8 cellular contexts compared by ENCODE assay signal in genomic region chr11:73980001-73980960, GRCh38.
A peak's percentile ranks its signal among the peaks of the same experiment; 100 is the strongest.
DNase-seq lines count a peak whose midpoint lies in the region; ATAC-seq and TF ChIP-seq lines count a peak whose summit lies in the region.

No MANE protein-coding gene starts in this region.

- CTCF ChIA-PET in RWPE1 (lab: Yijun Ruan, JAX): interaction anchor here (0.6 to 0.9 kb wide), 3 partner anchors 14 to 502 kb away, joined by 3 to 6 read pairs (median 3); no protein-coding TSS in a partner anchor
- CTCF ChIA-PET in activated naive CD4-positive, alpha-beta T cell treated with anti-CD3 and anti-CD28 coated beads, Interleukin-2, amount 10 ng/mL, durations not matched to agents 7 days and 5 days (lab: Charles Lee): interaction anchor here (0.7 to 2.8 kb wide), 9 partner anchors 10 to 190 kb away, joined by 3 to 15 read pairs (median 5); partner anchors contain the start of genes C2CD3 and PPME1

- no peaks in the 10 kb centered on the region for H3K27me3 Mint-ChIP-seq in activated naive CD4-positive, alpha-beta T cell treated with anti-CD3 and anti-CD28 coated beads, Interleukin-2, amount 10 ng/mL, durations not matched to agents 7 days and 5 days

- peak; percentile 47 for ATAC-seq in HG03432 (IDR thresholded peaks at IDR 0.05; ENCODE audit: unreplicated experiment)

- peak overlapping the region; percentile 93 for H3K4me3 Mint-ChIP-seq in activated naive CD4-positive, alpha-beta T cell treated with anti-CD3 and anti-CD28 coated beads, Interleukin-2, amount 10 ng/mL, durations not matched to agents 7 days and 5 days

- H3K36me3 Mint-ChIP-seq in activated naive CD4-positive, alpha-beta T cell treated with anti-CD3 and anti-CD28 coated beads, Interleukin-2, amount 10 ng/mL, durations not matched to agents 7 days and 5 days: peaks cover 73% of the 10 kb centered on the region

- POLR2A ChIA-PET in RWPE1 (lab: Yijun Ruan, JAX; ENCODE audit: low non-redundant PET): interaction anchor here (0.6 kb wide), 1 partner anchor 190 kb away, joined by 3 read pairs; no protein-coding TSS in a partner anchor

- DNase-seq in AML-193 (lab: John Stamatoyannopoulos, UW) (peak; percentile 43 to 47), RWPE1 (ENCODE audit: low spot score) (peak; percentile 26), NCI-H2227 treated with DMSO at 0.1 percent for 48 hours (lab: John Stamatoyannopoulos, UW) (no peak)
- peak; percentile 94 for DNase-seq in activated naive CD4-positive, alpha-beta T cell treated with anti-CD3 and anti-CD28 coated beads, Interleukin-2, amount 10 ng/mL, durations not matched to agents 7 days and 5 days
- peak; percentile 60 for DNase-seq in stimulated activated CD8-positive, alpha-beta memory T cell treated with anti-CD3 and anti-CD28 coated beads, Interleukin-15, amount 100 ng/mL, for 48 hours (ENCODE audit: low read depth in 2 of 2)

- no peak for TF ChIP-seq CTCF in RWPE1 (conservative IDR thresholded peaks at IDR 0.05; ENCODE audit: low read depth)

- H3K27ac ChIP-seq in RWPE1: peak overlapping the region; percentile 64
- peak overlapping the region; percentile 46 for H3K27ac ChIP-seq in layer of hippocampus (ENCODE audit: low read depth, low read length)

- no peaks in the 10 kb centered on the region for H3K27me3 ChIP-seq in layer of hippocampus (ENCODE audit: control insufficient read depth, insufficient read depth, low read length)

- H3K4me1 Mint-ChIP-seq in activated naive CD4-positive, alpha-beta T cell treated with anti-CD3 and anti-CD28 coated beads, Interleukin-2, amount 10 ng/mL, durations not matched to agents 7 days and 5 days: peaks cover 68% of the 10 kb centered on the region

- H3K27ac Mint-ChIP-seq in activated naive CD4-positive, alpha-beta T cell treated with anti-CD3 and anti-CD28 coated beads, Interleukin-2, amount 10 ng/mL, durations not matched to agents 7 days and 5 days: peak overlapping the region; percentile 97

- H3K9me3 Mint-ChIP-seq in activated naive CD4-positive, alpha-beta T cell treated with anti-CD3 and anti-CD28 coated beads, Interleukin-2, amount 10 ng/mL, durations not matched to agents 7 days and 5 days: no peaks in the 10 kb centered on the region

- TF ChIP-seq POLR2A in GM19193 (IDR thresholded peaks at IDR 0.05; ENCODE audit: extremely low read depth, insufficient read depth, insufficient read length): peak; percentile 46
